1 cellular context compared by ENCODE assay signal in the genomic region with DNA sequence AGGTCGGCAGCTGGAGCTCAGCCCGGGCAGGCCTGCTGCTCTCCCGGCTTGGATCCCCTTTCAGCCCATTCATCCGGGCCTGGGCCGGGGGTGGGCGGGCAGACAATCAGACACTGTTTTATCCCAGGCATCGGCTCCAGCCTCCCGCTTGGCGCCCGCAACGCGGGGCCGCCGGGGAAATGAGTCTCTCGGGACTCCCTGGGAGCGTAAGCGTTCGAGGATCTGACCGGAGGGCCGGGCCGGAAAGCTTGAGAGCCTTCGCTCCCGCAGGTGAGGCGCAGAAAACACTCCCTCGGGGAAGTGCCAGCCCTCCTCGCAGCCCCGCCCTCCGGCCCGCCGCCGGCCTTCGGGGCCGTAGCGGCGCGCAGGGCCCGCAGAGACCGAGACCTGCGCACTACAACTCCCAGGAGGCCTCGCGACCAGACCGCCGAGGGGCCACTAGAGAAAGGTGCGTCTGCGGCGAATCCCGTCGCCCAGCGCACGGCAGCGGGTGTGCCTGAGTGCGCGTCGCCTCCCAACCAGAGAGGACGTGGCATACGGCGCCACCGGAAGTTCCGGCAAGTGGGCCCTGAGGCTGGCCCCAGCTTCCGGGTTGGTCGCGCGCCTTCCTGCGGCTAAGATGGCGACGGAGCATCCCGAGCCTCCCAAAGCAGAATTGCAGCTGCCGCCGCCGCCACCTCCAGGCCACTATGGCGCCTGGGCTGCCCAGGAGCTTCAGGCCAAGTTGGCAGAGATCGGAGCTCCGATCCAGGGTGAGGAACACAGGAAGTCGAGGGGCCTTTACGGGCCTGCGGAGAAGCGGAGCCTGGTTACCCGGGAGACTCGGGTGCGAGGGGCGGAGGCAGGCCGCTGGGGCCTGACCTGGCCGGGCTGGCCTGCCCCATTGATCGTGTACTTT.
A peak's percentile ranks its signal among the peaks of the same experiment; 100 is the strongest.
TF ChIP-seq lines count a peak whose summit lies in the region.

A gene with protein sequence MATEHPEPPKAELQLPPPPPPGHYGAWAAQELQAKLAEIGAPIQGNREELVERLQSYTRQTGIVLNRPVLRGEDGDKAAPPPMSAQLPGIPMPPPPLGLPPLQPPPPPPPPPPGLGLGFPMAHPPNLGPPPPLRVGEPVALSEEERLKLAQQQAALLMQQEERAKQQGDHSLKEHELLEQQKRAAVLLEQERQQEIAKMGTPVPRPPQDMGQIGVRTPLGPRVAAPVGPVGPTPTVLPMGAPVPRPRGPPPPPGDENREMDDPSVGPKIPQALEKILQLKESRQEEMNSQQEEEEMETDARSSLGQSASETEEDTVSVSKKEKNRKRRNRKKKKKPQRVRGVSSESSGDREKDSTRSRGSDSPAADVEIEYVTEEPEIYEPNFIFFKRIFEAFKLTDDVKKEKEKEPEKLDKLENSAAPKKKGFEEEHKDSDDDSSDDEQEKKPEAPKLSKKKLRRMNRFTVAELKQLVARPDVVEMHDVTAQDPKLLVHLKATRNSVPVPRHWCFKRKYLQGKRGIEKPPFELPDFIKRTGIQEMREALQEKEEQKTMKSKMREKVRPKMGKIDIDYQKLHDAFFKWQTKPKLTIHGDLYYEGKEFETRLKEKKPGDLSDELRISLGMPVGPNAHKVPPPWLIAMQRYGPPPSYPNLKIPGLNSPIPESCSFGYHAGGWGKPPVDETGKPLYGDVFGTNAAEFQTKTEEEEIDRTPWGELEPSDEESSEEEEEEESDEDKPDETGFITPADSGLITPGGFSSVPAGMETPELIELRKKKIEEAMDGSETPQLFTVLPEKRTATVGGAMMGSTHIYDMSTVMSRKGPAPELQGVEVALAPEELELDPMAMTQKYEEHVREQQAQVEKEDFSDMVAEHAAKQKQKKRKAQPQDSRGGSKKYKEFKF (plus strand): TSS at position 599 of the 898 bp plus-strand sequence. CDS start 21 bp downstream, at position 620.

TF ChIP-seq in HepG2, 621 proteins besides CTCF, POLR2A, EP300 and RAD21 (continued from another document and continues in another):
- TF ChIP-seq, protein P1, sequence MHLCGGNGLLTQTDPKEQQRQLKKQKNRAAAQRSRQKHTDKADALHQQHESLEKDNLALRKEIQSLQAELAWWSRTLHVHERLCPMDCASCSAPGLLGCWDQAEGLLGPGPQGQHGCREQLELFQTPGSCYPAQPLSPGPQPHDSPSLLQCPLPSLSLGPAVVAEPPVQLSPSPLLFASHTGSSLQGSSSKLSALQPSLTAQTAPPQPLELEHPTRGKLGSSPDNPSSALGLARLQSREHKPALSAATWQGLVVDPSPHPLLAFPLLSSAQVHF (CRISPR knock-in tag; IDR thresholded peaks at IDR 0.05) = no peak
- TF ChIP-seq, protein P2, sequence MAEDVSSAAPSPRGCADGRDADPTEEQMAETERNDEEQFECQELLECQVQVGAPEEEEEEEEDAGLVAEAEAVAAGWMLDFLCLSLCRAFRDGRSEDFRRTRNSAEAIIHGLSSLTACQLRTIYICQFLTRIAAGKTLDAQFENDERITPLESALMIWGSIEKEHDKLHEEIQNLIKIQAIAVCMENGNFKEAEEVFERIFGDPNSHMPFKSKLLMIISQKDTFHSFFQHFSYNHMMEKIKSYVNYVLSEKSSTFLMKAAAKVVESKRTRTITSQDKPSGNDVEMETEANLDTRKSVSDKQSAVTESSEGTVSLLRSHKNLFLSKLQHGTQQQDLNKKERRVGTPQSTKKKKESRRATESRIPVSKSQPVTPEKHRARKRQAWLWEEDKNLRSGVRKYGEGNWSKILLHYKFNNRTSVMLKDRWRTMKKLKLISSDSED (CRISPR knock-in tag; IDR thresholded peaks at IDR 0.05) = no peak
- 0 out of 2 replicates have a peak, but pooled peaks have one; percentile 16 for TF ChIP-seq SMAD3 (CRISPR knock-in tag; IDR thresholded peaks at IDR 0.05)
- TF ChIP-seq ZNF329 (CRISPR knock-in tag; IDR thresholded peaks at IDR 0.05; ENCODE audit: low read depth) = 0 out of 2 replicates have a peak, but pooled peaks have one; percentile 42
- TF ChIP-seq POLR2AphosphoS2 (IDR thresholded peaks at IDR 0.05; ENCODE audit: low read depth, low read length) = peak; percentile 70; the same call in 1 of the 2 replicates
- TF ChIP-seq HNF4G (IDR thresholded peaks at IDR 0.05; ENCODE audit: borderline replicate concordance, low read depth, low read length) = no peak
- peak; percentile 62; the same call in 1 of the 2 replicates for TF ChIP-seq HNF4G (CRISPR knock-in tag; IDR thresholded peaks at IDR 0.05; ENCODE audit: borderline replicate concordance, low read depth)
- TF ChIP-seq ERF (CRISPR knock-in tag; IDR thresholded peaks at IDR 0.05) = peak; percentile 81
- TF ChIP-seq ZNF12 (CRISPR knock-in tag; IDR thresholded peaks at IDR 0.05) = no peak
- TF ChIP-seq, protein P3, sequence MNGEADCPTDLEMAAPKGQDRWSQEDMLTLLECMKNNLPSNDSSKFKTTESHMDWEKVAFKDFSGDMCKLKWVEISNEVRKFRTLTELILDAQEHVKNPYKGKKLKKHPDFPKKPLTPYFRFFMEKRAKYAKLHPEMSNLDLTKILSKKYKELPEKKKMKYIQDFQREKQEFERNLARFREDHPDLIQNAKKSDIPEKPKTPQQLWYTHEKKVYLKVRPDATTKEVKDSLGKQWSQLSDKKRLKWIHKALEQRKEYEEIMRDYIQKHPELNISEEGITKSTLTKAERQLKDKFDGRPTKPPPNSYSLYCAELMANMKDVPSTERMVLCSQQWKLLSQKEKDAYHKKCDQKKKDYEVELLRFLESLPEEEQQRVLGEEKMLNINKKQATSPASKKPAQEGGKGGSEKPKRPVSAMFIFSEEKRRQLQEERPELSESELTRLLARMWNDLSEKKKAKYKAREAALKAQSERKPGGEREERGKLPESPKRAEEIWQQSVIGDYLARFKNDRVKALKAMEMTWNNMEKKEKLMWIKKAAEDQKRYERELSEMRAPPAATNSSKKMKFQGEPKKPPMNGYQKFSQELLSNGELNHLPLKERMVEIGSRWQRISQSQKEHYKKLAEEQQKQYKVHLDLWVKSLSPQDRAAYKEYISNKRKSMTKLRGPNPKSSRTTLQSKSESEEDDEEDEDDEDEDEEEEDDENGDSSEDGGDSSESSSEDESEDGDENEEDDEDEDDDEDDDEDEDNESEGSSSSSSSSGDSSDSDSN (CRISPR knock-in tag; IDR thresholded peaks at IDR 0.05) = peak; percentile 94
- no peak for TF ChIP-seq TCF7L2 (IDR thresholded peaks at IDR 0.05; ENCODE audit: low read depth, low read length)
- peak; percentile 83 for TF ChIP-seq ATF1 (CRISPR knock-in tag; IDR thresholded peaks at IDR 0.05)
- TF ChIP-seq, protein P4, sequence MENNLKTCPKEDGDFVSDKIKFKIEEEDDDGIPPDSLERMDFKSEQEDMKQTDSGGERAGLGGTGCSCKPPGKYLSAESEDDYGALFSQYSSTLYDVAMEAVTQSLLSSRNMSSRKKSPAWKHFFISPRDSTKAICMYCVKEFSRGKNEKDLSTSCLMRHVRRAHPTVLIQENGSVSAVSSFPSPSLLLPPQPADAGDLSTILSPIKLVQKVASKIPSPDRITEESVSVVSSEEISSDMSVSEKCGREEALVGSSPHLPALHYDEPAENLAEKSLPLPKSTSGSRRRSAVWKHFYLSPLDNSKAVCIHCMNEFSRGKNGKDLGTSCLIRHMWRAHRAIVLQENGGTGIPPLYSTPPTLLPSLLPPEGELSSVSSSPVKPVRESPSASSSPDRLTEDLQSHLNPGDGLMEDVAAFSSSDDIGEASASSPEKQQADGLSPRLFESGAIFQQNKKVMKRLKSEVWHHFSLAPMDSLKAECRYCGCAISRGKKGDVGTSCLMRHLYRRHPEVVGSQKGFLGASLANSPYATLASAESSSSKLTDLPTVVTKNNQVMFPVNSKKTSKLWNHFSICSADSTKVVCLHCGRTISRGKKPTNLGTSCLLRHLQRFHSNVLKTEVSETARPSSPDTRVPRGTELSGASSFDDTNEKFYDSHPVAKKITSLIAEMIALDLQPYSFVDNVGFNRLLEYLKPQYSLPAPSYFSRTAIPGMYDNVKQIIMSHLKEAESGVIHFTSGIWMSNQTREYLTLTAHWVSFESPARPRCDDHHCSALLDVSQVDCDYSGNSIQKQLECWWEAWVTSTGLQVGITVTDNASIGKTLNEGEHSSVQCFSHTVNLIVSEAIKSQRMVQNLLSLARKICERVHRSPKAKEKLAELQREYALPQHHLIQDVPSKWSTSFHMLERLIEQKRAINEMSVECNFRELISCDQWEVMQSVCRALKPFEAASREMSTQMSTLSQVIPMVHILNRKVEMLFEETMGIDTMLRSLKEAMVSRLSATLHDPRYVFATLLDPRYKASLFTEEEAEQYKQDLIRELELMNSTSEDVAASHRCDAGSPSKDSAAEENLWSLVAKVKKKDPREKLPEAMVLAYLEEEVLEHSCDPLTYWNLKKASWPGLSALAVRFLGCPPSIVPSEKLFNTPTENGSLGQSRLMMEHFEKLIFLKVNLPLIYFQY (CRISPR knock-in tag; IDR thresholded peaks at IDR 0.05; ENCODE audit: borderline replicate concordance) = 0 out of 2 replicates have a peak, but pooled peaks have one; percentile 49
- no peak; the same call in 1 of the 2 replicates for TF ChIP-seq ZZZ3 (CRISPR knock-in tag; IDR thresholded peaks at IDR 0.05; ENCODE audit: borderline replicate concordance)
- peak; percentile 86; the same call in 1 of the 2 replicates for TF ChIP-seq FOXK1 (CRISPR knock-in tag; IDR thresholded peaks at IDR 0.05; ENCODE audit: borderline replicate concordance, low read depth)
- no peak for TF ChIP-seq ZNF24 (IDR thresholded peaks at IDR 0.05)
- TF ChIP-seq, protein P5, sequence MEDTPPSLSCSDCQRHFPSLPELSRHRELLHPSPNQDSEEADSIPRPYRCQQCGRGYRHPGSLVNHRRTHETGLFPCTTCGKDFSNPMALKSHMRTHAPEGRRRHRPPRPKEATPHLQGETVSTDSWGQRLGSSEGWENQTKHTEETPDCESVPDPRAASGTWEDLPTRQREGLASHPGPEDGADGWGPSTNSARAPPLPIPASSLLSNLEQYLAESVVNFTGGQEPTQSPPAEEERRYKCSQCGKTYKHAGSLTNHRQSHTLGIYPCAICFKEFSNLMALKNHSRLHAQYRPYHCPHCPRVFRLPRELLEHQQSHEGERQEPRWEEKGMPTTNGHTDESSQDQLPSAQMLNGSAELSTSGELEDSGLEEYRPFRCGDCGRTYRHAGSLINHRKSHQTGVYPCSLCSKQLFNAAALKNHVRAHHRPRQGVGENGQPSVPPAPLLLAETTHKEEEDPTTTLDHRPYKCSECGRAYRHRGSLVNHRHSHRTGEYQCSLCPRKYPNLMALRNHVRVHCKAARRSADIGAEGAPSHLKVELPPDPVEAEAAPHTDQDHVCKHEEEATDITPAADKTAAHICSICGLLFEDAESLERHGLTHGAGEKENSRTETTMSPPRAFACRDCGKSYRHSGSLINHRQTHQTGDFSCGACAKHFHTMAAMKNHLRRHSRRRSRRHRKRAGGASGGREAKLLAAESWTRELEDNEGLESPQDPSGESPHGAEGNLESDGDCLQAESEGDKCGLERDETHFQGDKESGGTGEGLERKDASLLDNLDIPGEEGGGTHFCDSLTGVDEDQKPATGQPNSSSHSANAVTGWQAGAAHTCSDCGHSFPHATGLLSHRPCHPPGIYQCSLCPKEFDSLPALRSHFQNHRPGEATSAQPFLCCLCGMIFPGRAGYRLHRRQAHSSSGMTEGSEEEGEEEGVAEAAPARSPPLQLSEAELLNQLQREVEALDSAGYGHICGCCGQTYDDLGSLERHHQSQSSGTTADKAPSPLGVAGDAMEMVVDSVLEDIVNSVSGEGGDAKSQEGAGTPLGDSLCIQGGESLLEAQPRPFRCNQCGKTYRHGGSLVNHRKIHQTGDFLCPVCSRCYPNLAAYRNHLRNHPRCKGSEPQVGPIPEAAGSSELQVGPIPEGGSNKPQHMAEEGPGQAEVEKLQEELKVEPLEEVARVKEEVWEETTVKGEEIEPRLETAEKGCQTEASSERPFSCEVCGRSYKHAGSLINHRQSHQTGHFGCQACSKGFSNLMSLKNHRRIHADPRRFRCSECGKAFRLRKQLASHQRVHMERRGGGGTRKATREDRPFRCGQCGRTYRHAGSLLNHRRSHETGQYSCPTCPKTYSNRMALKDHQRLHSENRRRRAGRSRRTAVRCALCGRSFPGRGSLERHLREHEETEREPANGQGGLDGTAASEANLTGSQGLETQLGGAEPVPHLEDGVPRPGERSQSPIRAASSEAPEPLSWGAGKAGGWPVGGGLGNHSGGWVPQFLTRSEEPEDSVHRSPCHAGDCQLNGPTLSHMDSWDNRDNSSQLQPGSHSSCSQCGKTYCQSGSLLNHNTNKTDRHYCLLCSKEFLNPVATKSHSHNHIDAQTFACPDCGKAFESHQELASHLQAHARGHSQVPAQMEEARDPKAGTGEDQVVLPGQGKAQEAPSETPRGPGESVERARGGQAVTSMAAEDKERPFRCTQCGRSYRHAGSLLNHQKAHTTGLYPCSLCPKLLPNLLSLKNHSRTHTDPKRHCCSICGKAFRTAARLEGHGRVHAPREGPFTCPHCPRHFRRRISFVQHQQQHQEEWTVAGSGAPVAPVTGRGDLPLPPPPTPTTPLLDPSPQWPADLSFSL (CRISPR knock-in tag; IDR thresholded peaks at IDR 0.05) = no peak
- TF ChIP-seq, protein P6, sequence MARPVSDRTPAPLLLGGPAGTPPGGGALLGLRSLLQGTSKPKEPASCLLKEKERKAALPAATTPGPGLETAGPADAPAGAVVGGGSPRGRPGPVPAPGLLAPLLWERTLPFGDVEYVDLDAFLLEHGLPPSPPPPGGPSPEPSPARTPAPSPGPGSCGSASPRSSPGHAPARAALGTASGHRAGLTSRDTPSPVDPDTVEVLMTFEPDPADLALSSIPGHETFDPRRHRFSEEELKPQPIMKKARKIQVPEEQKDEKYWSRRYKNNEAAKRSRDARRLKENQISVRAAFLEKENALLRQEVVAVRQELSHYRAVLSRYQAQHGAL (CRISPR knock-in tag; IDR thresholded peaks at IDR 0.05; ENCODE audit: not compliant biosample characterization) = no peak
- TF ChIP-seq, protein P7, sequence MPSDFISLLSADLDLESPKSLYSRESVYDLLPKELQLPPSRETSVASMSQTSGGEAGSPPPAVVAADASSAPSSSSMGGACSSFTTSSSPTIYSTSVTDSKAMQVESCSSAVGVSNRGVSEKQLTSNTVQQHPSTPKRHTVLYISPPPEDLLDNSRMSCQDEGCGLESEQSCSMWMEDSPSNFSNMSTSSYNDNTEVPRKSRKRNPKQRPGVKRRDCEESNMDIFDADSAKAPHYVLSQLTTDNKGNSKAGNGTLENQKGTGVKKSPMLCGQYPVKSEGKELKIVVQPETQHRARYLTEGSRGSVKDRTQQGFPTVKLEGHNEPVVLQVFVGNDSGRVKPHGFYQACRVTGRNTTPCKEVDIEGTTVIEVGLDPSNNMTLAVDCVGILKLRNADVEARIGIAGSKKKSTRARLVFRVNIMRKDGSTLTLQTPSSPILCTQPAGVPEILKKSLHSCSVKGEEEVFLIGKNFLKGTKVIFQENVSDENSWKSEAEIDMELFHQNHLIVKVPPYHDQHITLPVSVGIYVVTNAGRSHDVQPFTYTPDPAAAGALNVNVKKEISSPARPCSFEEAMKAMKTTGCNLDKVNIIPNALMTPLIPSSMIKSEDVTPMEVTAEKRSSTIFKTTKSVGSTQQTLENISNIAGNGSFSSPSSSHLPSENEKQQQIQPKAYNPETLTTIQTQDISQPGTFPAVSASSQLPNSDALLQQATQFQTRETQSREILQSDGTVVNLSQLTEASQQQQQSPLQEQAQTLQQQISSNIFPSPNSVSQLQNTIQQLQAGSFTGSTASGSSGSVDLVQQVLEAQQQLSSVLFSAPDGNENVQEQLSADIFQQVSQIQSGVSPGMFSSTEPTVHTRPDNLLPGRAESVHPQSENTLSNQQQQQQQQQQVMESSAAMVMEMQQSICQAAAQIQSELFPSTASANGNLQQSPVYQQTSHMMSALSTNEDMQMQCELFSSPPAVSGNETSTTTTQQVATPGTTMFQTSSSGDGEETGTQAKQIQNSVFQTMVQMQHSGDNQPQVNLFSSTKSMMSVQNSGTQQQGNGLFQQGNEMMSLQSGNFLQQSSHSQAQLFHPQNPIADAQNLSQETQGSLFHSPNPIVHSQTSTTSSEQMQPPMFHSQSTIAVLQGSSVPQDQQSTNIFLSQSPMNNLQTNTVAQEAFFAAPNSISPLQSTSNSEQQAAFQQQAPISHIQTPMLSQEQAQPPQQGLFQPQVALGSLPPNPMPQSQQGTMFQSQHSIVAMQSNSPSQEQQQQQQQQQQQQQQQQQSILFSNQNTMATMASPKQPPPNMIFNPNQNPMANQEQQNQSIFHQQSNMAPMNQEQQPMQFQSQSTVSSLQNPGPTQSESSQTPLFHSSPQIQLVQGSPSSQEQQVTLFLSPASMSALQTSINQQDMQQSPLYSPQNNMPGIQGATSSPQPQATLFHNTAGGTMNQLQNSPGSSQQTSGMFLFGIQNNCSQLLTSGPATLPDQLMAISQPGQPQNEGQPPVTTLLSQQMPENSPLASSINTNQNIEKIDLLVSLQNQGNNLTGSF (CRISPR knock-in tag; IDR thresholded peaks at IDR 0.05) = no peak
- no peak for TF ChIP-seq U2AF2 (IDR thresholded peaks at IDR 0.05; ENCODE audit: low read depth, low read length)
- TF ChIP-seq NFKB2 (CRISPR knock-in tag; IDR thresholded peaks at IDR 0.05; ENCODE audit: borderline replicate concordance) = no peak
